ENCODE assay signal across 22 cellular contexts in the genomic region with DNA sequence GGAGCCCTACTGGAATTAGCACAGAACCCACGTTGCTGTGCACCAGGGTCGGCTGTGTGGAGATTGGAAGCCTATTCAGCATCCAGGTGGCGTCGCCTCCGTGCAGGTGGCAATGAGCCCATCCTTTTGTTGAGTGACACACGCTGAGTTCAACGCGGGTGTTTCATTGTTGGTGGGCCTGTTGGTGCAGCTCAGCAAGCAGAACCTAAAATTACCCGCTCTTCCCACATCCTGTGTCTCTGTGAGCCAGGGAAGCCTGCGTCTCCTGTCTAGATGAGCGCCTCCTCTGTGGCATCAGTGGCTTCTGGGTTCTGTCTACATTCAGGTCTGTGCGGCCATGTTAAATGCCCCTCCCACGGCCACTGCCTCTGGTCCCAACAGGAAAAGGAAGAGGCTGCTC. TPM values are rescaled to one million over a fixed set of nuclear protein-coding genes. Genes with fewer than 3 reads are reported as not detected.
DNase-seq lines count a peak whose midpoint lies in the region; ATAC-seq and TF ChIP-seq lines count a peak whose summit lies in the region.
"Had no signal": no experiment of that assay in that cellular context is flagged by ENCODE, and none has a peak within 500 bp of the region (broad histone marks: within the 10 kb centered on the region; RNA-seq: fewer than 3 reads in every experiment).

No MANE protein-coding gene starts in this region.

- no peaks in the 10 kb centered on the region for H3K9me2 ChIP-seq in OCI-LY1 (ENCODE audit: low read depth, low read length)

- no peaks in the 10 kb centered on the region for H3K9me3 Mint-ChIP-seq in activated CD4-positive, alpha-beta T cell treated with anti-CD3 and anti-CD28 coated beads for 36 hours (ENCODE audit: low read depth)
- H3K9me3 Mint-ChIP-seq in naive thymus-derived CD4-positive, alpha-beta T cell, result no peaks in the 10 kb centered on the region
- H3K9me3 Mint-ChIP-seq: activated B cell treated with CpG ODN at 0.5 μM for 24 hours; activated naive CD4-positive, alpha-beta T cell treated with anti-CD3 and anti-CD28 coated beads, Interleukin-2, amount 50 U/mL, for 24 hours; neural progenitor cell; stimulated activated memory B cell treated with anti-CD40 and anti-IgM and Interleukin-4, amounts not matched to agents 10 μg/mL and 1 μg/mL and 100 μg/mL, for 72 hours had no signal

- H3K4me3 ChIP-seq in OCI-LY1 (ENCODE audit: low read depth, low read length, poor library complexity, severe bottlenecking) (peak overlapping the region; percentile 70), esophagus squamous epithelium (no peak overlapping the region)
- no peak overlapping the region for H3K4me3 ChIP-seq in naive thymus-derived CD4-positive, alpha-beta T cell (ENCODE audit: low read length)
- H3K4me3 ChIP-seq: neural progenitor cell, Peyer's patch, transverse colon had no signal

- intact Hi-C loops in activated CD4-positive, alpha-beta T cell treated with anti-CD3 and anti-CD28 coated beads for 36 hours (cut with DNase I, micrococcal nuclease), result no loop called here
- intact Hi-C loops in naive thymus-derived CD4-positive, alpha-beta T cell (cut with micrococcal nuclease), result no loop called here
- intact Hi-C loops in esophagus squamous epithelium (cut with DNase I), result no loop called here

- no peaks in the 10 kb centered on the region for H3F3A ChIP-seq in OCI-LY1 (ENCODE audit: insufficient read depth, low read length)

- no peak overlapping the region for H2AFZ ChIP-seq in OCI-LY1 (ENCODE audit: low read length)
- H2AFZ ChIP-seq: neural progenitor cell had no signal

- no peak overlapping the region for H3K4me3 Mint-ChIP-seq in activated CD4-positive, alpha-beta T cell treated with anti-CD3 and anti-CD28 coated beads for 36 hours
- peak overlapping the region in 7 of 10 donors; percentile 3 to 66 (median 31) for H3K4me3 Mint-ChIP-seq in naive thymus-derived CD4-positive, alpha-beta T cell
- H3K4me3 Mint-ChIP-seq: activated B cell treated with CpG ODN at 0.5 μM for 24 hours; activated naive CD4-positive, alpha-beta T cell treated with anti-CD3 and anti-CD28 coated beads, Interleukin-2, amount 50 U/mL, for 24 hours; neural progenitor cell; stimulated activated memory B cell treated with anti-CD40 and anti-IgM and Interleukin-4, amounts not matched to agents 10 μg/mL and 1 μg/mL and 100 μg/mL, for 72 hours had no signal

- H3K27me3 Mint-ChIP-seq in activated CD4-positive, alpha-beta T cell treated with anti-CD3 and anti-CD28 coated beads for 36 hours, result no peaks in the 10 kb centered on the region
- H3K27me3 Mint-ChIP-seq in naive thymus-derived CD4-positive, alpha-beta T cell, result no peaks in the 10 kb centered on the region
- H3K27me3 Mint-ChIP-seq: activated B cell treated with CpG ODN at 0.5 μM for 24 hours; activated naive CD4-positive, alpha-beta T cell treated with anti-CD3 and anti-CD28 coated beads, Interleukin-2, amount 50 U/mL, for 24 hours; stimulated activated memory B cell treated with anti-CD40 and anti-IgM and Interleukin-4, amounts not matched to agents 10 μg/mL and 1 μg/mL and 100 μg/mL, for 72 hours had no signal

- no peak overlapping the region for H3K27ac Mint-ChIP-seq in activated CD4-positive, alpha-beta T cell treated with anti-CD3 and anti-CD28 coated beads for 36 hours
- H3K27ac Mint-ChIP-seq in naive thymus-derived CD4-positive, alpha-beta T cell, result peak overlapping the region in 5 of 9 donors; percentile 6 to 74 (median 38)
- H3K27ac Mint-ChIP-seq: activated B cell treated with CpG ODN at 0.5 μM for 24 hours; activated naive CD4-positive, alpha-beta T cell treated with anti-CD3 and anti-CD28 coated beads, Interleukin-2, amount 50 U/mL, for 24 hours; CD14-positive monocyte; neural progenitor cell; stimulated activated memory B cell treated with anti-CD40 and anti-IgM and Interleukin-4, amounts not matched to agents 10 μg/mL and 1 μg/mL and 100 μg/mL, for 72 hours had no signal

- H3K4me1 Mint-ChIP-seq in activated CD4-positive, alpha-beta T cell treated with anti-CD3 and anti-CD28 coated beads for 36 hours, result peaks cover 12% of the 10 kb centered on the region
- peaks cover 4 to 16% (median 11%) of the 10 kb centered on the region in 7 donors for H3K4me1 Mint-ChIP-seq in naive thymus-derived CD4-positive, alpha-beta T cell

- H3K4me1 ChIP-seq in OCI-LY1 (ENCODE audit: insufficient read depth, low read length, severe bottlenecking) (peaks cover 86% of the 10 kb centered on the region), esophagus squamous epithelium (peaks cover 0 to 12% (median 5%) of the 10 kb centered on the region in 3 donors)
- peaks cover 4 to 6% of the 10 kb centered on the region in 2 donors for H3K4me1 ChIP-seq in naive thymus-derived CD4-positive, alpha-beta T cell (ENCODE audit: control insufficient read depth in 2 of 2, insufficient read depth in 2 of 2, low read length in 2 of 2)
- H3K4me1 ChIP-seq: neural progenitor cell had no signal

- WGBS in esophagus squamous epithelium, 2 donors, result 36 to 56% methylated on average over 8 to 9 of the region's 13 CpGs

- peaks cover 4% of the 10 kb centered on the region for H3K36me3 Mint-ChIP-seq in activated CD4-positive, alpha-beta T cell treated with anti-CD3 and anti-CD28 coated beads for 36 hours (ENCODE audit: low read depth)
- H3K36me3 Mint-ChIP-seq in naive thymus-derived CD4-positive, alpha-beta T cell, result no peaks in the 10 kb centered on the region
- H3K36me3 Mint-ChIP-seq: activated naive CD4-positive, alpha-beta T cell treated with anti-CD3 and anti-CD28 coated beads, Interleukin-2, amount 50 U/mL, for 24 hours; neural progenitor cell; stimulated activated memory B cell treated with anti-CD40 and anti-IgM and Interleukin-4, amounts not matched to agents 10 μg/mL and 1 μg/mL and 100 μg/mL, for 72 hours had no signal

- TF ChIP-seq POLR2A in esophagus squamous epithelium (IDR thresholded peaks at IDR 0.05), result no peak

- H4K20me1 ChIP-seq in OCI-LY1 (ENCODE audit: insufficient read depth, low read length), result no peaks in the 10 kb centered on the region

- peak overlapping the region; percentile 46 for H3K4me2 ChIP-seq in OCI-LY1 (ENCODE audit: low read length)
- H3K4me2 ChIP-seq: neural progenitor cell had no signal

- TF ChIP-seq CTCF in OCI-LY1 (IDR thresholded peaks at IDR 0.05; ENCODE audit: low read length), result no peak
- TF ChIP-seq CTCF in esophagus squamous epithelium (IDR thresholded peaks at IDR 0.05), result no peak

- H3K9me3 ChIP-seq in OCI-LY1 (ENCODE audit: low read length) (no peaks in the 10 kb centered on the region), esophagus squamous epithelium (no peaks in the 10 kb centered on the region)
- no peaks in the 10 kb centered on the region for H3K9me3 ChIP-seq in naive thymus-derived CD4-positive, alpha-beta T cell (ENCODE audit: control insufficient read depth in 2 of 3, low read length in 3 of 3)
- H3K9me3 ChIP-seq: Peyer's patch, transverse colon had no signal

- POLR2A ChIA-PET in activated CD4-positive, alpha-beta T cell treated with anti-CD3 and anti-CD28 coated beads for 36 hours (lab: Charles Lee), result no interaction called here
- POLR2A ChIA-PET in naive thymus-derived CD4-positive, alpha-beta T cell (lab: Charles Lee), result no interaction called here

- H3K27ac ChIP-seq in OCI-LY1 (ENCODE audit: low read depth, low read length, poor library complexity, severe bottlenecking) (peak overlapping the region; percentile 96), esophagus squamous epithelium (no peak overlapping the region)
- H3K27ac ChIP-seq in naive thymus-derived CD4-positive, alpha-beta T cell (ENCODE audit: low read depth, low read length), result no peak overlapping the region
- H3K27ac ChIP-seq: neural progenitor cell, Peyer's patch, transverse colon had no signal

- H3K36me3 ChIP-seq in OCI-LY1 (ENCODE audit: insufficient read depth, low read length) (peaks cover 6% of the 10 kb centered on the region; the same call in 1 of the 2 replicates), esophagus squamous epithelium (no peaks in the 10 kb centered on the region)
- H3K36me3 ChIP-seq in naive thymus-derived CD4-positive, alpha-beta T cell (ENCODE audit: control insufficient read depth in 2 of 3, insufficient read depth in 3 of 3, low read length in 3 of 3), result no peaks in the 10 kb centered on the region
- H3K36me3 ChIP-seq: neural progenitor cell, Peyer's patch, transverse colon had no signal

- DNase-seq in activated CD4-positive, alpha-beta T cell treated with anti-CD3 and anti-CD28 coated beads for 36 hours, result no peak
- DNase-seq in activated CD4-positive, alpha-beta T cell treated with anti-CD3 and anti-CD28 coated beads, Interleukin-2, amount 50 U/mL, for 4 hours, result no peak
- DNase-seq in COR-L47 (lab: John Stamatoyannopoulos, UW), result peak; percentile 84
- peak in 2 of 9 donors; percentile 15 to 33 for DNase-seq in naive thymus-derived CD4-positive, alpha-beta T cell
- no peak for DNase-seq in NCI-H1417 (lab: John Stamatoyannopoulos, UW)
- no peak for DNase-seq in esophagus squamous epithelium (lab: John Stamatoyannopoulos, UW)
- DNase-seq: activated B cell treated with CpG ODN at 0.5 μM for 24 hours, foreskin fibroblast, GOT3, kidney glomerular epithelial cell, NCI-H1694 treated with DMSO at 0.1 percent for 48 hours, NCI-H510A treated with DMSO at 0.1 percent for 48 hours, transverse colon had no signal

- no peak overlapping the region for H3K9ac ChIP-seq in OCI-LY1 (ENCODE audit: low read length)
- H3K9ac ChIP-seq: neural progenitor cell had no signal

- H3K79me2 ChIP-seq in OCI-LY1 (ENCODE audit: insufficient read depth, low read length), result no peaks in the 10 kb centered on the region

- no peaks in the 10 kb centered on the region for H3K27me3 ChIP-seq in OCI-LY1 (ENCODE audit: insufficient read depth, low read length)
- no peaks in the 10 kb centered on the region for H3K27me3 ChIP-seq in naive thymus-derived CD4-positive, alpha-beta T cell (ENCODE audit: control insufficient read depth in 2 of 2, insufficient read depth in 2 of 2, low read length in 2 of 2)
- H3K27me3 ChIP-seq in esophagus squamous epithelium, result no peaks in the 10 kb centered on the region
- H3K27me3 ChIP-seq: neural progenitor cell, Peyer's patch, transverse colon had no signal

- peak; percentile 48 for ATAC-seq in activated CD4-positive, alpha-beta T cell treated with anti-CD3 and anti-CD28 coated beads for 36 hours
- no peak for ATAC-seq in naive thymus-derived CD4-positive, alpha-beta T cell
- ATAC-seq in HG02840 (IDR thresholded peaks at IDR 0.05; ENCODE audit: low FRiP score, unreplicated experiment), result no peak
- ATAC-seq: stimulated activated memory B cell treated with anti-CD40 and anti-IgM and Interleukin-4, amounts not matched to agents 10 μg/mL and 1 μg/mL and 100 μg/mL, for 72 hours had no signal

- CTCF ChIA-PET in activated CD4-positive, alpha-beta T cell treated with anti-CD3 and anti-CD28 coated beads for 36 hours (lab: Charles Lee), result no interaction called here
- CTCF ChIA-PET in naive thymus-derived CD4-positive, alpha-beta T cell (lab: Charles Lee), result interaction anchor here (0.6 kb wide), 1 partner anchor 301 kb away, joined by 4 read pairs; no protein-coding TSS in a partner anchor

RNA-seq across cellular contexts. Expression of a gene that starts 14.5 kb away (rescaled TPM):
- 10 to 100 TPM; 42.3 to 51.8 TPM for total RNA-seq in activated CD4-positive, alpha-beta T cell treated with anti-CD3 and anti-CD28 coated beads for 36 hours
- 10 to 100 TPM; 37.5 to 77.0 (median 64.6) TPM for total RNA-seq in naive thymus-derived CD4-positive, alpha-beta T cell
- 10 to 100 TPM; 18.7 to 24.4 TPM for polyA plus RNA-seq in naive thymus-derived CD4-positive, alpha-beta T cell
- total RNA-seq in esophagus squamous epithelium, result 10 to 100 TPM; 21.9 to 38.0 (median 28.5) TPM

RNA-seq across cellular contexts. Expression of a gene that starts 29.7 kb away (rescaled TPM):
- 10 to 100 TPM; 38.1 to 43.4 TPM for total RNA-seq in activated CD4-positive, alpha-beta T cell treated with anti-CD3 and anti-CD28 coated beads for 36 hours
- 10 to 100 TPM; 23.2 to 70.0 (median 45.2) TPM for total RNA-seq in naive thymus-derived CD4-positive, alpha-beta T cell
- polyA plus RNA-seq in naive thymus-derived CD4-positive, alpha-beta T cell, result 10 to 100 TPM in 1 of 2 donors, 1 to 10 TPM in 1; 7.6 to 13.6 TPM
- total RNA-seq in esophagus squamous epithelium, result 10 to 100 TPM; 21.9 to 33.9 (median 26.1) TPM

RNA-seq across cellular contexts. Expression of a gene that starts 34.0 kb away (rescaled TPM):
- 1 to 10 TPM in 1 of 2 experiments, under 1 TPM in 1; 0.69 to 1.6 TPM for total RNA-seq in activated CD4-positive, alpha-beta T cell treated with anti-CD3 and anti-CD28 coated beads for 36 hours
- total RNA-seq in naive thymus-derived CD4-positive, alpha-beta T cell, result 1 to 10 TPM in 2 of 5 experiments, under 1 TPM in 1, not detected in 2; 0.87 to 2.0 (median 1.6) TPM
- not detected for polyA plus RNA-seq in naive thymus-derived CD4-positive, alpha-beta T cell
- total RNA-seq in esophagus squamous epithelium, result not detected
- total RNA-seq: activated B cell treated with CpG ODN at 0.5 μM for 24 hours, mesenteric fat pad, Peyer's patch had no signal
- polyA plus RNA-seq: endothelial cell of umbilical vein had no signal

RNA-seq across cellular contexts. Expression of a gene that starts 41.7 kb away (rescaled TPM):
- 100 to 1,000 TPM; 155 to 159 TPM for total RNA-seq in activated CD4-positive, alpha-beta T cell treated with anti-CD3 and anti-CD28 coated beads for 36 hours
- 100 to 1,000 TPM; 176 to 355 (median 183) TPM for total RNA-seq in naive thymus-derived CD4-positive, alpha-beta T cell
- 100 to 1,000 TPM; 221 to 257 TPM for polyA plus RNA-seq in naive thymus-derived CD4-positive, alpha-beta T cell
- 1 to 10 TPM; 1.2 to 7.1 (median 2.7) TPM for total RNA-seq in esophagus squamous epithelium

RNA-seq across cellular contexts. Expression of a gene that starts 54.6 kb away (rescaled TPM):
- 10 to 100 TPM; 10.6 to 11.0 TPM for total RNA-seq in activated CD4-positive, alpha-beta T cell treated with anti-CD3 and anti-CD28 coated beads for 36 hours
- total RNA-seq in naive thymus-derived CD4-positive, alpha-beta T cell, result 10 to 100 TPM in 3 of 5 experiments, 1 to 10 TPM in 2; 6.0 to 16.0 (median 15.6) TPM
- 10 to 100 TPM in 1 of 2 donors, 1 to 10 TPM in 1; 6.0 to 10.9 TPM for polyA plus RNA-seq in naive thymus-derived CD4-positive, alpha-beta T cell
- 1 to 10 TPM; 2.8 to 5.9 (median 4.5) TPM for total RNA-seq in esophagus squamous epithelium
